In genomic region chrX:109600114-109600710, GRCh38 we compare ENCODE assay signal across 9 cellular contexts. TPM values are rescaled to one million over a fixed set of nuclear protein-coding genes. Genes with fewer than 3 reads are reported as not detected.
A peak's percentile ranks its signal among the peaks of the same experiment; 100 is the strongest.
DNase-seq lines count a peak whose midpoint lies in the region; ATAC-seq and TF ChIP-seq lines count a peak whose summit lies in the region.
"Had no signal": no experiment of that assay in that cellular context is flagged by ENCODE, and none has a peak within 500 bp of the region (broad histone marks: within the 10 kb centered on the region; RNA-seq: fewer than 3 reads in every experiment).

No MANE protein-coding gene starts in this region.

- no peak overlapping the region for H3K4me3 ChIP-seq in upper lobe of right lung

- H3K9me3 ChIP-seq in upper lobe of right lung = no peaks in the 10 kb centered on the region

- no peaks in the 10 kb centered on the region for H3K36me3 ChIP-seq in upper lobe of right lung

- no peaks in the 10 kb centered on the region for H3K4me1 ChIP-seq in upper lobe of right lung

- no peak for ATAC-seq in upper lobe of right lung
- no peak for ATAC-seq in HG02885 (IDR thresholded peaks at IDR 0.05; ENCODE audit: poor library complexity, unreplicated experiment)
- ATAC-seq in HG02763 (IDR thresholded peaks at IDR 0.05; ENCODE audit: unreplicated experiment) = no peak

- H3K27ac ChIP-seq in upper lobe of right lung = no peak overlapping the region

- intact Hi-C loops in upper lobe of right lung (cut with DNase I) = no loop called here

- DNase-seq in activated gamma-delta T cell (lab: John Stamatoyannopoulos, UW) (peak; percentile 6), activated gamma-delta T cell treated with Interleukin-2 at 50 U/mL for 16 hours (no peak), anterior cingulate cortex (lab: John Stamatoyannopoulos, UW) (peak in 33 of 58 donors; percentile 0 to 47 (median 2)), iris pigment epithelial cell (ENCODE audit: low read depth) (peak; percentile 61), upper lobe of right lung (peak; percentile 51), globus pallidus (ENCODE audit: low spot score) (no peak)
- DNase-seq: activated CD8-positive, alpha-beta memory T cell treated with anti-CD3 and anti-CD28 coated beads, Interleukin-2, amount 50 U/mL, for 4 hours had no signal

- TF ChIP-seq CTCF in upper lobe of right lung (IDR thresholded peaks at IDR 0.05) = no peak

- H3K27me3 ChIP-seq in upper lobe of right lung = no peaks in the 10 kb centered on the region

RNA-seq across cellular contexts. Expression of gene KCNE5, which starts 24.8 kb away (rescaled TPM):
- not detected for total RNA-seq in upper lobe of right lung

Comparison
In these comparisons a context has a peak if more than half of its experiments do, and no peak if none do; other contexts are left out.
1. DNase-seq: peak in activated gamma-delta T cell (single experiment), anterior cingulate cortex (33 of 58), iris pigment epithelial cell (single experiment) and upper lobe of right lung (single experiment); none in activated gamma-delta T cell treated with Interleukin-2 at 50 U/mL for 16 hours (single experiment) and globus pallidus (single experiment).